ENCODE assay signal across 31 cellular contexts in genomic region chr2:210568108-210568507, GRCh38. TPM values are rescaled to one million over a fixed set of nuclear protein-coding genes. Genes with fewer than 3 reads are reported as not detected.
"Had no signal": no experiment of that assay in that cellular context is flagged by ENCODE, and none has a peak within 500 bp of the region (broad histone marks: within the 10 kb centered on the region; RNA-seq: fewer than 3 reads in every experiment).

No MANE protein-coding gene starts in this region.

- H3K9me3 ChIP-seq: heart right ventricle, lower lobe of right lung, pancreas, prostate gland, stomach, testis, thyroid gland, transverse colon, upper lobe of left lung, vagina had no signal

- H2AFZ ChIP-seq: hepatocyte had no signal

- H3K4me1 ChIP-seq: heart right ventricle, lower lobe of right lung, prostate gland, stomach, testis, thyroid gland, transverse colon, upper lobe of left lung, vagina had no signal

- H3K9me3 Mint-ChIP-seq: mesothelial cell of epicardium; naive B cell; natural killer cell; nephron progenitor cell; stimulated activated naive B cell treated with anti-CD40 and anti-IgM and Interleukin-4, amounts not matched to agents 10 μg/mL and 1 μg/mL and 100 μg/mL, for 72 hours had no signal

- H3K27ac Mint-ChIP-seq: immature natural killer cell; mesothelial cell of epicardium; naive B cell; natural killer cell; nephron progenitor cell; stimulated activated naive B cell treated with anti-CD40 and anti-IgM and Interleukin-4, amounts not matched to agents 10 μg/mL and 1 μg/mL and 100 μg/mL, for 72 hours had no signal

- ATAC-seq: heart right ventricle; left ventricle myocardium superior; lower lobe of right lung; natural killer cell; pancreas; right cardiac atrium; sciatic nerve; stimulated activated naive B cell treated with anti-CD40 and anti-IgM and Interleukin-4, amounts not matched to agents 10 μg/mL and 1 μg/mL and 100 μg/mL, for 72 hours; stimulated activated naive CD8-positive, alpha-beta T cell treated with anti-CD3 and anti-CD28 coated beads, Interleukin-15, Interleukin-2, amounts not matched to agents 100 U/mL and 50 U/mL, for 24 hours had no signal

- H3K36me3 Mint-ChIP-seq: immature natural killer cell; mesothelial cell of epicardium; naive B cell; natural killer cell; stimulated activated naive B cell treated with anti-CD40 and anti-IgM and Interleukin-4, amounts not matched to agents 10 μg/mL and 1 μg/mL and 100 μg/mL, for 72 hours had no signal

- H3K4me3 ChIP-seq: heart right ventricle, hepatocyte, lower lobe of right lung, pancreas, prostate gland, skin epidermis, stomach, testis, thyroid gland, transverse colon, upper lobe of left lung, vagina had no signal

- DNase-seq: heart right ventricle; immature natural killer cell; kidney; left ventricle myocardium superior; lower lobe of right lung; mammary epithelial cell; mesenchymal stem cell; naive B cell; natural killer cell; nephron progenitor cell; pancreas; posterior cingulate gyrus; retina; right cardiac atrium; stimulated activated CD4-positive, alpha-beta T cell treated with anti-CD3 and anti-CD28 coated beads, Interleukin-12 subunit alpha, Interleukin-12 subunit beta, amount 100 ng/mL, for 4 hours; stimulated activated CD4-positive, alpha-beta T cell treated with anti-CD3 and anti-CD28 coated beads, Interleukin-15, amount 100 ng/mL, for 24 hours; stimulated activated CD4-positive, alpha-beta T cell treated with anti-CD3 and anti-CD28 coated beads, Interleukin-2, amount 100 ng/mL, for 24 hours; stimulated activated CD4-positive, alpha-beta T cell treated with anti-CD3 and anti-CD28 coated beads, Interleukin-4, amount 100 ng/mL, for 1 hour; stimulated activated naive B cell treated with anti-CD40 and anti-IgM and Interleukin-4, amounts not matched to agents 10 μg/mL and 1 μg/mL and 100 μg/mL, for 72 hours; stimulated activated naive CD8-positive, alpha-beta T cell treated with anti-CD3 and anti-CD28 coated beads, Interleukin-15, Interleukin-2, amounts not matched to agents 100 U/mL and 50 U/mL, for 24 hours; stomach; testis; thyroid gland; transverse colon; upper lobe of left lung had no signal

- H3K27me3 Mint-ChIP-seq: stimulated activated naive B cell treated with anti-CD40 and anti-IgM and Interleukin-4, amounts not matched to agents 10 μg/mL and 1 μg/mL and 100 μg/mL, for 72 hours had no signal

- H3K27ac ChIP-seq: heart right ventricle, hepatocyte, lower lobe of right lung, pancreas, prostate gland, skin epidermis, stomach, testis, thyroid gland, transverse colon, upper lobe of left lung, vagina had no signal

- H3K4me2 ChIP-seq: hepatocyte had no signal

- H3K27me3 ChIP-seq: heart right ventricle, hepatocyte, pancreas, stomach, testis, thyroid gland, transverse colon, upper lobe of left lung, vagina had no signal

- H3K4me1 Mint-ChIP-seq: immature natural killer cell; naive B cell; natural killer cell; nephron progenitor cell; stimulated activated naive B cell treated with anti-CD40 and anti-IgM and Interleukin-4, amounts not matched to agents 10 μg/mL and 1 μg/mL and 100 μg/mL, for 72 hours had no signal

- H3K36me3 ChIP-seq: heart right ventricle, lower lobe of right lung, pancreas, prostate gland, stomach, thyroid gland, transverse colon, upper lobe of left lung, vagina had no signal

- H3K4me3 Mint-ChIP-seq: immature natural killer cell; mesothelial cell of epicardium; naive B cell; natural killer cell; nephron progenitor cell; stimulated activated naive B cell treated with anti-CD40 and anti-IgM and Interleukin-4, amounts not matched to agents 10 μg/mL and 1 μg/mL and 100 μg/mL, for 72 hours had no signal

RNA-seq across cellular contexts. Expression of gene CPS1, which starts 11.7 kb away (rescaled TPM):
- polyA plus RNA-seq: immature natural killer cell had no signal
